In the genomic region with DNA sequence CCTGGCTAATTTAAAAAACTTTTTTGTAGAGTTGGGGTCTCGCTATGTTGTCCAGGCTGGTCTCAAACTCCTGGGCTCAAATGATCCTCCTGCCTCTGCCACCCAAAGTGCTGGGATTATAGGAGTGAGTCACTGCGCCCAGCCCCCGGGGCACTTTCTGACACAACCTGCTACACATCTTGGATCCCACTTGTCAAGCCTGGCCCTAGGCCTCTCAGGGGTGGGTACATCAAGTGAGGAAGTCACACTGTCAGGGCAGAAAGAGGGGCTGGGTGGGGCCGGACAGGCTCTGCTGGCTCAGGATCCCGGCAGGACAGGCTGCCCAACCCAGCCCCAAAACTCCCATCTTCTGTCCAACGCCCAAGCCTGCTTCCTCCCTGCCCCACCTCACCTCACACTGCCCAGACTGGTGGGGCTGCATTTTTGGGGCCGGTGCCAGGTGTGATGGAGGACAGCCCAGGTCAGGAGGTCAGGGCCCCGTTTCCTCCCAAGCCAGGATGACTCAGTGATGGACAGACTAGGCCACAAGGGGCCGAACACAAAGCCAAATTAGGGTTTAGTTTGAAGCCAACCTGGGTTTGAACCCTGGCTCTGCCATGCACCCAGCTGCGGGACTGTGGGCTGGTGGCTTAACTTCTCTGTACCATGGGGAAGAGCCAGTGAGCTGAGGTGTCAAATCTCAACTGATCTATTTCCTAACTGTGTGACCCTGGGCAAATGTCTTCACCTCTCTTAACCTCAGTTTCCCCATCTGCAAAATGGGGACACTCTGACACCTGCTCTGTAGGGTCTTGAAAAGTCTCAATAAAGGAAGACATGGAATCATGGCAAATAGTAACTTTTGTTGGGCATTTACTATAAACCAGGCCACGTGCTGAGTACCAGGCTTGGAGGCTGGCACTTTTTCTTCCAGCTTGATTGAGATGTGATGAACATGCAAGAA, we compare ENCODE assay signal across 10 cellular contexts. TPM values are rescaled to one million over a fixed set of nuclear protein-coding genes. Genes with fewer than 3 reads are reported as not detected.
DNase-seq lines count a peak whose midpoint lies in the region; TF ChIP-seq lines count a peak whose summit lies in the region.
"Had no signal": no experiment of that assay in that cellular context is flagged by ENCODE, and none has a peak within 500 bp of the region (broad histone marks: within the 10 kb centered on the region; RNA-seq: fewer than 3 reads in every experiment).

No MANE protein-coding gene starts in this region.

- H3K27ac Mint-ChIP-seq in chondrocyte (ENCODE audit: unreplicated experiment): peak overlapping the region; percentile 94

- POLR2A ChIA-PET in OCI-LY7 (lab: Charles Lee): no interaction called here

- BruUV-seq in OCI-LY7 (replicated peaks; lab: Mats Ljungman, UMichigan): no TSS peak

- no peaks in the 10 kb centered on the region for H3K9me3 Mint-ChIP-seq in chondrocyte (ENCODE audit: low read depth)

- H3K27ac ChIP-seq in mesodermal cell (ENCODE audit: low read depth, low read length, severe bottlenecking): peak overlapping the region; percentile 97
- peak overlapping the region; percentile 95 for H3K27ac ChIP-seq in vagina
- no peak overlapping the region for H3K27ac ChIP-seq in OCI-LY7 (ENCODE audit: low read depth, low read length, poor library complexity, severe bottlenecking)

- TF ChIP-seq CTCF in chondrocyte (IDR thresholded peaks at IDR 0.05): no peak
- no peak for TF ChIP-seq CTCF in vagina (IDR thresholded peaks at IDR 0.05)
- TF ChIP-seq CTCF in OCI-LY7 (conservative IDR thresholded peaks at IDR 0.05; ENCODE audit: low read length): no peak

- H3K36me3 ChIP-seq in mesodermal cell (ENCODE audit: control insufficient read depth, insufficient read depth, low read length) (no peaks in the 10 kb centered on the region), vagina (no peaks in the 10 kb centered on the region), OCI-LY7 (ENCODE audit: insufficient read depth, low read length) (no peaks in the 10 kb centered on the region)

- H4K20me1 ChIP-seq in OCI-LY7 (ENCODE audit: insufficient read depth, low read length): no peaks in the 10 kb centered on the region

- H3K9me3 ChIP-seq in mesodermal cell (ENCODE audit: control insufficient read depth, low read length) (no peaks in the 10 kb centered on the region), vagina (no peaks in the 10 kb centered on the region), OCI-LY7 (ENCODE audit: low read length) (no peaks in the 10 kb centered on the region)

- H3K9me2 ChIP-seq in OCI-LY7 (ENCODE audit: insufficient read depth, low read length): no peaks in the 10 kb centered on the region

- H3K27me3 ChIP-seq in vagina: no peaks in the 10 kb centered on the region

- peak; percentile 3 to 8 for DNase-seq in NOMO-1 (lab: John Stamatoyannopoulos, UW; ENCODE audit: unreplicated experiment in 2 of 2)
- DNase-seq in NOMO-1 treated with DMSO at 0.1 percent for 48 hours (lab: John Stamatoyannopoulos, UW; ENCODE audit: unreplicated experiment): no peak
- no peak for DNase-seq in chondrocyte (ENCODE audit: low spot score)
- no peak for DNase-seq in vagina (ENCODE audit: extremely low spot score in 2 of 2)
- no peak for DNase-seq in NCI-H1417 treated with DMSO at 0.1 percent for 48 hours (lab: John Stamatoyannopoulos, UW)
- DNase-seq in OCI-LY7 (ENCODE audit: low spot score): no peak
- no peak for DNase-seq in middle frontal gyrus (ENCODE audit: extremely low spot score, low spot score)
- DNase-seq: activated T-cell treated with anti-CD3 and anti-CD28 coated beads, Interleukin-2, amount 50 U/mL, for 48 hours had no signal

- H3K4me3 ChIP-seq in mesodermal cell (ENCODE audit: extremely low read depth, insufficient read depth, low read length, poor library complexity, severe bottlenecking) (no peak overlapping the region), vagina (no peak overlapping the region), OCI-LY7 (ENCODE audit: low read depth, low read length, poor library complexity, severe bottlenecking) (no peak overlapping the region)

- CTCF ChIA-PET in OCI-LY7 (lab: Charles Lee; ENCODE audit: unreplicated experiment): no interaction called here

- 92 to 98% methylated on average over 4 of the region's 11 CpGs for WGBS in mesodermal cell (ENCODE audit: insufficient coverage in 2 of 2), 2 experiments

- TF ChIP-seq POLR2A in vagina (IDR thresholded peaks at IDR 0.05): no peak

- peak overlapping the region; percentile 2 for H3K4me3 Mint-ChIP-seq in chondrocyte (ENCODE audit: unreplicated experiment)

- no peaks in the 10 kb centered on the region for H3K36me3 Mint-ChIP-seq in chondrocyte (ENCODE audit: low read depth)

- intact Hi-C loops in vagina (cut with DNase I): no loop called here
- intact Hi-C loops in OCI-LY7 (cut with micrococcal nuclease; ENCODE audit: unreplicated experiment): no loop called here

- no peak overlapping the region for H2AFZ ChIP-seq in OCI-LY7 (ENCODE audit: low read length)

- H3K4me2 ChIP-seq in OCI-LY7 (ENCODE audit: low read length): no peak overlapping the region

- no peaks in the 10 kb centered on the region for H3K27me3 Mint-ChIP-seq in chondrocyte (ENCODE audit: low read depth)

- H3K4me1 Mint-ChIP-seq in chondrocyte (ENCODE audit: low read depth): peaks cover 43% of the 10 kb centered on the region

- H3K4me1 ChIP-seq in mesodermal cell (ENCODE audit: control insufficient read depth, insufficient read depth, low read length, poor library complexity, severe bottlenecking) (peaks cover 28% of the 10 kb centered on the region), vagina (peaks cover 59% of the 10 kb centered on the region), OCI-LY7 (ENCODE audit: insufficient read depth, low read length, poor library complexity, severe bottlenecking) (no peaks in the 10 kb centered on the region)

- no peaks in the 10 kb centered on the region for H3K79me2 ChIP-seq in OCI-LY7 (ENCODE audit: insufficient read depth, low read depth, low read length)

RNA-seq across cellular contexts. Expression of a gene that starts 8.9 kb away (rescaled TPM):
- total RNA-seq in chondrocyte (0.22 to 1.2 TPM (median 0.97 TPM) in 3 replicates), vagina (391 TPM), OCI-LY7 (2022) (not detected in 2 replicates)
- polyA plus RNA-seq in mesodermal cell (2013, experiment 1 of 2): 2.1 TPM
- 2.6 TPM for polyA plus RNA-seq in mesodermal cell (2013, experiment 2 of 2)
- not detected in 2 replicates for total RNA-seq in OCI-LY7 (2014; rRNA removed; shearing (Covaris generic))
- total RNA-seq: T-helper 1 cell treated with Interleukin-12 subunit alpha and Interleukin-12 subunit beta and Interleukin-4 antibody, amounts not matched to agents 30 ng/mL and 1 ng/mL, for 36 hours had no signal

RNA-seq across cellular contexts. Expression of a gene that starts 12.3 kb away (rescaled TPM):
- total RNA-seq in chondrocyte (not detected in 3 replicates), vagina (0.49 TPM), OCI-LY7 (2022) (not detected in 2 replicates)
- polyA plus RNA-seq in mesodermal cell (2013, experiment 1 of 2): 0.18 TPM
- polyA plus RNA-seq in mesodermal cell (2013, experiment 2 of 2): 0.05 TPM
- not detected in 2 replicates for total RNA-seq in OCI-LY7 (2014; rRNA removed; shearing (Covaris generic))
- total RNA-seq: T-helper 1 cell treated with Interleukin-12 subunit alpha and Interleukin-12 subunit beta and Interleukin-4 antibody, amounts not matched to agents 30 ng/mL and 1 ng/mL, for 36 hours had no signal

Comparison
In these comparisons a context has a peak if more than half of its experiments do, and no peak if none do; other contexts are left out.
1. DNase-seq: peak in NOMO-1 (2 of 2); none in NOMO-1 treated with DMSO at 0.1 percent for 48 hours (single experiment), chondrocyte (single experiment), vagina (0 of 2), NCI-H1417 treated with DMSO at 0.1 percent for 48 hours (single experiment), OCI-LY7 (single experiment) and middle frontal gyrus (single experiment).
2. RNA of a gene that starts 8.9 kb away (total RNA-seq): 391 TPM in vagina (single experiment); 0.22 to 1.2 TPM in chondrocyte and not detected in OCI-LY7; every median in the first group is over 100 times any median in the second.